10 cellular contexts compared by ENCODE assay signal in genomic region chr11:36009469-36009868, GRCh38.
DNase-seq lines count a peak whose midpoint lies in the region; ATAC-seq and TF ChIP-seq lines count a peak whose summit lies in the region.
"Had no signal": no experiment of that assay in that cellular context is flagged by ENCODE, and none has a peak within 500 bp of the region (broad histone marks: within the 10 kb centered on the region; RNA-seq: fewer than 3 reads in every experiment).

No MANE protein-coding gene starts in this region.

- H3K27me3 ChIP-seq in HCT116 (ENCODE audit: insufficient read depth, low read length) (no peaks in the 10 kb centered on the region), fibroblast of lung (ENCODE audit: control insufficient read depth, insufficient read depth, low read length) (no peaks in the 10 kb centered on the region), upper lobe of right lung (no peaks in the 10 kb centered on the region)
- H3K27me3 ChIP-seq in CD4-positive, alpha-beta T cell (ENCODE audit: control insufficient read depth, insufficient read depth, low read length): no peaks in the 10 kb centered on the region

- no peak for TF ChIP-seq POLR2A in HCT116 (IDR thresholded peaks at IDR 0.05; ENCODE audit: borderline replicate concordance, extremely low read depth, insufficient read depth, insufficient read length)

- H3K79me2 ChIP-seq in HCT116 (ENCODE audit: insufficient read depth, low read length): peaks cover 38% of the 10 kb centered on the region
- no peaks in the 10 kb centered on the region for H3K79me2 ChIP-seq in fibroblast of lung (ENCODE audit: control insufficient read depth, insufficient read depth, low read length)

- TF ChIP-seq RAD21 in HCT116 (IDR thresholded peaks at IDR 0.05; ENCODE audit: low read depth): no peak

- no peak for ATAC-seq in HCT116
- peak; percentile 57 for ATAC-seq in SK-N-SH treated with all-trans-retinoic acid at 6 μM for 48 hours
- ATAC-seq in upper lobe of right lung: no peak
- ATAC-seq in CD4-positive, alpha-beta T cell (ENCODE audit: poor library complexity): no peak
- no peak for ATAC-seq in HG03432 (IDR thresholded peaks at IDR 0.05; ENCODE audit: unreplicated experiment)

- H3K36me3 ChIP-seq in HCT116 (ENCODE audit: control insufficient read depth in 1 of 2, insufficient read depth in 2 of 2, low read length in 2 of 2) (no peaks in the 10 kb centered on the region), fibroblast of lung (ENCODE audit: control insufficient read depth, insufficient read depth, low read length) (no peaks in the 10 kb centered on the region), upper lobe of right lung (no peaks in the 10 kb centered on the region)

- H3K9me3 Mint-ChIP-seq in CD4-positive, alpha-beta T cell: peaks cover 5% of the 10 kb centered on the region

- H2AFZ ChIP-seq in HCT116 (ENCODE audit: low read depth, low read length, poor library complexity, severe bottlenecking) (no peak overlapping the region), fibroblast of lung (ENCODE audit: low read length) (no peak overlapping the region)

- H3K4me2 ChIP-seq in HCT116 (ENCODE audit: low read length) (peak overlapping the region; percentile 22), fibroblast of lung (ENCODE audit: extremely low read depth, insufficient read depth, low read length) (peak overlapping the region; percentile 68)

- CTCF ChIA-PET in HCT116 (lab: Charles Lee): no interaction called here
- CTCF ChIA-PET in CD4-positive, alpha-beta T cell (lab: Charles Lee): no interaction called here

- no peak for TF ChIP-seq CTCF in HCT116 (IDR thresholded peaks at IDR 0.05 in 2 of 3, conservative IDR thresholded peaks at IDR 0.05 in 1 of 3; ENCODE audit: borderline replicate concordance in 1 of 3, insufficient read depth in 1 of 3, low read depth in 2 of 3, low read length in 2 of 3)
- no peak for TF ChIP-seq CTCF in fibroblast of lung (conservative IDR thresholded peaks at IDR 0.05 in 1 of 2, IDR thresholded peaks at IDR 0.05 in 1 of 2; ENCODE audit: low read depth in 1 of 2, low read length in 2 of 2)
- TF ChIP-seq CTCF in upper lobe of right lung (IDR thresholded peaks at IDR 0.05): no peak
- no peak for TF ChIP-seq CTCF in CD4-positive, alpha-beta T cell (IDR thresholded peaks at IDR 0.05)

- peaks cover 11 to 22% of the 10 kb centered on the region in 2 experiments for H3K4me1 ChIP-seq in HCT116 (ENCODE audit: control insufficient read depth in 1 of 2, insufficient read depth in 2 of 2, low read length in 2 of 2)
- peaks cover 11% of the 10 kb centered on the region for H3K4me1 ChIP-seq in fibroblast of lung (ENCODE audit: control insufficient read depth, extremely low read depth, insufficient read depth, low read length)
- peaks cover 5% of the 10 kb centered on the region for H3K4me1 ChIP-seq in upper lobe of right lung

- H4K20me1 ChIP-seq in HCT116 (ENCODE audit: insufficient read depth) (no peaks in the 10 kb centered on the region), fibroblast of lung (ENCODE audit: control insufficient read depth, extremely low read depth, insufficient read depth, low read length) (no peaks in the 10 kb centered on the region)

- intact Hi-C loops in HCT116 (cut with micrococcal nuclease): no loop called here
- intact Hi-C loops in upper lobe of right lung (cut with DNase I): no loop called here
- intact Hi-C loops in CD4-positive, alpha-beta T cell (cut with DNase I, micrococcal nuclease): no loop called here

- POLR2A ChIA-PET in HCT116 (lab: Charles Lee): no interaction called here
- POLR2A ChIA-PET in CD4-positive, alpha-beta T cell (lab: Charles Lee): no interaction called here

- H3K4me3 ChIP-seq in HCT116 (replicated peaks in 1 of 2; ENCODE audit: low read depth in 1 of 2, low read length in 2 of 2) (no peak overlapping the region), fibroblast of lung (replicated peaks in 1 of 4; ENCODE audit: control extremely low read depth in 1 of 4, insufficient read depth in 1 of 4, low read depth in 3 of 4, low read length in 4 of 4) (peak overlapping the region in 1 of 4 experiments; percentile 43), upper lobe of right lung (no peak overlapping the region)

- no TSS peak for BruUV-seq in HCT116 (replicated peaks; lab: Mats Ljungman, UMichigan)

- DNase-seq in HCT116 (ENCODE audit: low read depth, low spot score) (no peak), fibroblast of lung (ENCODE audit: low read depth in 2 of 2) (peak; percentile 67 to 84), superior temporal gyrus (ENCODE audit: extremely low spot score) (peak; percentile 42), upper lobe of right lung (no peak)
- no peak for DNase-seq in CD4-positive, alpha-beta T cell
- DNase-seq: activated B cell treated with CpG ODN at 0.5 μM for 24 hours, Karpas-422 had no signal

- H3K9me2 ChIP-seq in HCT116 (ENCODE audit: insufficient read depth): no peaks in the 10 kb centered on the region

- peaks cover 9% of the 10 kb centered on the region for H3K27me3 Mint-ChIP-seq in CD4-positive, alpha-beta T cell

- H3K9ac ChIP-seq in HCT116 (ENCODE audit: low read length) (no peak overlapping the region), fibroblast of lung (ENCODE audit: insufficient read depth, low read length) (no peak overlapping the region)

- no peak overlapping the region for H3K27ac Mint-ChIP-seq in CD4-positive, alpha-beta T cell
- H3K27ac Mint-ChIP-seq: activated B cell treated with CpG ODN at 0.5 μM for 24 hours; activated naive CD8-positive, alpha-beta T cell had no signal

- RAD21 ChIA-PET in HCT116 (lab: Charles Lee; ENCODE audit: low non-redundant PET in 1 of 2, low total read pairs in 2 of 2, uncharacterized antibody in 2 of 2, unreplicated experiment in 2 of 2): no interaction called here

- H3K9me3 ChIP-seq in HCT116 (ENCODE audit: control insufficient read depth in 1 of 2, insufficient read depth in 1 of 2, low read depth in 1 of 2, low read length in 2 of 2): no peaks in the 10 kb centered on the region
- H3K9me3 ChIP-seq in fibroblast of lung (ENCODE audit: control insufficient read depth, insufficient read depth, low read depth, low read length): no peaks in the 10 kb centered on the region
- no peaks in the 10 kb centered on the region for H3K9me3 ChIP-seq in upper lobe of right lung
- H3K9me3 ChIP-seq in CD4-positive, alpha-beta T cell (ENCODE audit: control insufficient read depth, low read length): no peaks in the 10 kb centered on the region

- H3K27ac ChIP-seq in HCT116 (ENCODE audit: low read depth, low read length) (no peak overlapping the region), fibroblast of lung (ENCODE audit: insufficient read depth, low read length) (peak overlapping the region; percentile 26), upper lobe of right lung (no peak overlapping the region)
- no peak overlapping the region for H3K27ac ChIP-seq in CD4-positive, alpha-beta T cell (ENCODE audit: low read depth, low read length)

- H3K4me3 Mint-ChIP-seq in CD4-positive, alpha-beta T cell: no peak overlapping the region
- H3K4me3 Mint-ChIP-seq: activated B cell treated with CpG ODN at 0.5 μM for 24 hours; activated naive CD8-positive, alpha-beta T cell had no signal

- H3K4me1 Mint-ChIP-seq in CD4-positive, alpha-beta T cell (ENCODE audit: low read depth): no peaks in the 10 kb centered on the region
- H3K4me1 Mint-ChIP-seq: activated B cell treated with CpG ODN at 0.5 μM for 24 hours had no signal

- no peaks in the 10 kb centered on the region for H3K36me3 Mint-ChIP-seq in CD4-positive, alpha-beta T cell (ENCODE audit: low read depth)
- H3K36me3 Mint-ChIP-seq: activated naive CD8-positive, alpha-beta T cell had no signal

TF ChIP-seq in HCT116, 20 proteins besides CTCF, POLR2A, EP300 and RAD21 (continues in another document):
- TF ChIP-seq FOSL1 (IDR thresholded peaks at IDR 0.05; ENCODE audit: low read depth) (peak; percentile 50), ZBTB33 (IDR thresholded peaks at IDR 0.05; ENCODE audit: extremely low read depth, insufficient replicate concordance, low read length) (no peak), ZNF274 (IDR thresholded peaks at IDR 0.05; ENCODE audit: low read depth, low read length) (no peak), JUND (IDR thresholded peaks at IDR 0.05) (no peak), SP1 (IDR thresholded peaks at IDR 0.05; ENCODE audit: low read depth) (no peak), EZH2 (IDR thresholded peaks at IDR 0.05) (no peak)

TF ChIP-seq in SK-N-SH treated with all-trans-retinoic acid at 6 μM for 48 hours, 23 proteins besides CTCF, POLR2A, EP300 and RAD21 (continues in another document):
- TF ChIP-seq ZFP3 (CRISPR knock-in tag; IDR thresholded peaks at IDR 0.05): no peak
- no peak for TF ChIP-seq CREB5 (CRISPR knock-in tag; IDR thresholded peaks at IDR 0.05; ENCODE audit: low read depth)
- TF ChIP-seq ESRRG (CRISPR knock-in tag; IDR thresholded peaks at IDR 0.05): no peak
- no peak for TF ChIP-seq ZNF8 (CRISPR knock-in tag; IDR thresholded peaks at IDR 0.05)

Comparison
In these comparisons a context has a peak if more than half of its experiments do, and no peak if none do; other contexts are left out.
1. DNase-seq: peak in fibroblast of lung (2 of 2) and superior temporal gyrus (single experiment); none in HCT116 (single experiment), upper lobe of right lung (single experiment) and CD4-positive, alpha-beta T cell (0 of 10).